ENCODE assay signal across 18 cellular contexts in genomic region chr4:82864336-82865001, GRCh38. TPM values are rescaled to one million over a fixed set of nuclear protein-coding genes. Genes with fewer than 3 reads are reported as not detected.
DNase-seq lines count a peak whose midpoint lies in the region; ATAC-seq and TF ChIP-seq lines count a peak whose summit lies in the region.
"Had no signal": no experiment of that assay in that cellular context is flagged by ENCODE, and none has a peak within 500 bp of the region (broad histone marks: within the 10 kb centered on the region; RNA-seq: fewer than 3 reads in every experiment).

No MANE protein-coding gene starts in this region.

- H3K27me3 ChIP-seq in SJSA1 (replicated peaks) (no peaks in the 10 kb centered on the region), brain microvascular endothelial cell (replicated peaks) (no peaks in the 10 kb centered on the region), spleen (replicated peaks in 1 of 7) (no peaks in the 10 kb centered on the region), left ventricle myocardium inferior (ENCODE audit: low read depth) (no peaks in the 10 kb centered on the region)
- H3K27me3 ChIP-seq: cardiac muscle cell, neural progenitor cell, upper lobe of right lung had no signal

- in situ Hi-C loops in brain microvascular endothelial cell (cut with HindIII; ENCODE audit: low pct_ligation_motif_present, low sequenced_read_pairs), result no loop called here

- H3K4me3 Mint-ChIP-seq in activated T-cell treated with anti-CD3 and anti-CD28 coated beads, Interleukin-2, amount 50 U/mL, for 24 hours, result peak overlapping the region; percentile 47
- H3K4me3 Mint-ChIP-seq: activated T-cell treated with anti-CD3 and anti-CD28 coated beads, Interleukin-2, amount 50 U/mL, for 4 hours; neural progenitor cell had no signal

- TF ChIP-seq POLR2A in spleen (IDR thresholded peaks at IDR 0.05), result no peak

- H3K4me3 ChIP-seq in SJSA1 (no peak overlapping the region), brain microvascular endothelial cell (ENCODE audit: low read depth, low read length) (no peak overlapping the region), spleen (no peak overlapping the region), left ventricle myocardium inferior (no peak overlapping the region)
- H3K4me3 ChIP-seq: cardiac muscle cell, neural progenitor cell, upper lobe of right lung had no signal

- peaks cover 28% of the 10 kb centered on the region for H3K4me1 Mint-ChIP-seq in activated T-cell treated with anti-CD3 and anti-CD28 coated beads, Interleukin-2, amount 50 U/mL, for 24 hours (ENCODE audit: low read depth)
- H3K4me1 Mint-ChIP-seq: neural progenitor cell had no signal

- H3K36me3 ChIP-seq in SJSA1 (peaks cover 83% of the 10 kb centered on the region), brain microvascular endothelial cell (replicated peaks) (peaks cover 67% of the 10 kb centered on the region), spleen (peaks cover 5 to 99% (median 70%) of the 10 kb centered on the region in 6 donors), left ventricle myocardium inferior (peaks cover 91% of the 10 kb centered on the region)

- no peaks in the 10 kb centered on the region for H3K9me3 Mint-ChIP-seq in activated T-cell treated with anti-CD3 and anti-CD28 coated beads, Interleukin-2, amount 50 U/mL, for 24 hours
- H3K9me3 Mint-ChIP-seq: activated T-cell treated with anti-CD3 and anti-CD28 coated beads, Interleukin-2, amount 50 U/mL, for 4 hours; IgD-negative memory B cell; neural progenitor cell had no signal

- peaks cover 79% of the 10 kb centered on the region for H3K36me3 Mint-ChIP-seq in activated T-cell treated with anti-CD3 and anti-CD28 coated beads, Interleukin-2, amount 50 U/mL, for 24 hours (ENCODE audit: low read depth)

- no peaks in the 10 kb centered on the region for H3K9me3 ChIP-seq in SJSA1 (replicated peaks)
- no peaks in the 10 kb centered on the region for H3K9me3 ChIP-seq in spleen
- H3K9me3 ChIP-seq in left ventricle myocardium inferior (replicated peaks), result no peaks in the 10 kb centered on the region
- H3K9me3 ChIP-seq: upper lobe of right lung had no signal

- H3K4me1 ChIP-seq in SJSA1 (replicated peaks), result peaks cover 15% of the 10 kb centered on the region
- H3K4me1 ChIP-seq in spleen, result peaks cover 4 to 31% (median 17%) of the 10 kb centered on the region in 6 donors
- peaks cover 22% of the 10 kb centered on the region for H3K4me1 ChIP-seq in left ventricle myocardium inferior
- H3K4me1 ChIP-seq: neural progenitor cell had no signal

- 78 to 90% (median 85%) methylated on average over 6 of the region's 6 CpGs for WGBS in spleen, 5 donors

- peak overlapping the region; percentile 91 for H3K27ac Mint-ChIP-seq in activated T-cell treated with anti-CD3 and anti-CD28 coated beads, Interleukin-2, amount 50 U/mL, for 24 hours
- H3K27ac Mint-ChIP-seq: IgD-negative memory B cell, neural progenitor cell had no signal

- H3K27ac ChIP-seq in SJSA1 (peak overlapping the region; percentile 90), brain microvascular endothelial cell (peak overlapping the region; percentile 83), spleen (peak overlapping the region; percentile 43 to 83 (median 70)), left ventricle myocardium inferior (replicated peaks) (no peak overlapping the region)
- H3K27ac ChIP-seq: cardiac muscle cell, neural progenitor cell had no signal

- H3K27me3 Mint-ChIP-seq in activated T-cell treated with anti-CD3 and anti-CD28 coated beads, Interleukin-2, amount 50 U/mL, for 24 hours, result no peaks in the 10 kb centered on the region
- H3K27me3 Mint-ChIP-seq: IgD-negative memory B cell had no signal

- DNase-seq in activated T-cell treated with anti-CD3 and anti-CD28 coated beads, Interleukin-2, amount 50 U/mL, for 24 hours, result no peak
- DNase-seq in activated T-cell treated with anti-CD3 and anti-CD28 coated beads, Interleukin-2, amount 50 U/mL, for 1 hour, result no peak
- DNase-seq in SJSA1 (ENCODE audit: low read depth in 1 of 2, low spot score in 2 of 2) (no peak), brain microvascular endothelial cell (no peak), spleen (no peak), left ventricle myocardium inferior (no peak), sciatic nerve (ENCODE audit: low spot score) (no peak), SIG-M5 (lab: John Stamatoyannopoulos, UW) (no peak)
- DNase-seq: activated T-cell treated with anti-CD3 and anti-CD28 coated beads, Interleukin-2, amount 50 U/mL, for 4 hours; DMS153; NCI-H1436 treated with DMSO at 0.1 percent for 48 hours; NCI-H524 treated with DMSO at 0.1 percent for 48 hours; RPMI8226; small intestine; upper lobe of right lung had no signal

- no peak for TF ChIP-seq CTCF in brain microvascular endothelial cell (IDR thresholded peaks at IDR 0.05; ENCODE audit: low read depth, low read length, missing control alignments)
- TF ChIP-seq CTCF in spleen (IDR thresholded peaks at IDR 0.05 in 8 of 11, conservative IDR thresholded peaks at IDR 0.05 in 3 of 11), result no peak
- TF ChIP-seq CTCF in left ventricle myocardium inferior (IDR thresholded peaks at IDR 0.05; ENCODE audit: borderline replicate concordance), result no peak

- intact Hi-C loops in spleen (cut with DNase I; ENCODE audit: low total_unique reads) (no loop called here), left ventricle myocardium inferior (cut with micrococcal nuclease) (no loop called here), sciatic nerve (cut with DNase I) (loop anchor here (10.0 kb wide), 1 partner anchor 1450 kb away; no protein-coding TSS in a partner anchor)

- ATAC-seq in sciatic nerve, result no peak
- ATAC-seq: upper lobe of right lung had no signal

RNA-seq across cellular contexts. Expression of gene SEC31A, which starts 26.5 kb away (rescaled TPM):
- total RNA-seq in SJSA1 (2014; rRNA removed; shearing (Covaris generic)), result 191 and 203 TPM in 2 replicates
- total RNA-seq in spleen (100 to 1,000 TPM; 133 to 204 (median 164) TPM), left ventricle myocardium inferior (115 TPM), sciatic nerve (286 TPM)
- 10 to 100 TPM; 63.6 to 71.1 (median 64.7) TPM for polyA plus RNA-seq in spleen

RNA-seq across cellular contexts. Expression of gene THAP9, which starts 36.1 kb away (rescaled TPM):
- 3.4 and 5.3 TPM in 2 replicates for total RNA-seq in SJSA1 (2014; rRNA removed; shearing (Covaris generic))
- total RNA-seq in spleen, result 1 to 10 TPM; 2.8 to 8.1 (median 3.6) TPM
- 1 to 10 TPM; 1.8 to 2.4 (median 2.1) TPM for polyA plus RNA-seq in spleen
- 5.6 TPM for total RNA-seq in left ventricle myocardium inferior
- 5.5 TPM for total RNA-seq in sciatic nerve
